In the genomic region with DNA sequence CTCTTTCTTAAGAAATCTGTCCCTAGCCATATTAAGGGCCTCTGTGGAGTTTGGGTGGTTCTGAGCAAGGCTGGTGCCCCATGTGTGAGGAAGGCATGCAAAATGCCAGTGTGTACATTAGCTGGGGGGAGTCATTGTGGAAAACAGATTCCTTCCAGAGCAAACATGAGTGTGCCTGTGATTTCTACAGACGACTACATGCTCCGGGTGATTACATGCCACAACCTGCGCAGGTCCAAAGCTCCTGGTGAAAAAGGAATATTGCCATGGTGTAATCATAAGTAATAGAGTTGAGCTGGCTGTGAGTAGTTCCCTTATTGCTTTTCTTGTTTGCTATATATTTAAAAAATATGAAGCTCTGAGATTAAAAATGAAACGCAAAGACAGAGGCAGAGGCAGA, we compare ENCODE assay signal across 27 cellular contexts.
"Had no signal": no experiment of that assay in that cellular context is flagged by ENCODE, and none has a peak within 500 bp of the region (broad histone marks: within the 10 kb centered on the region; RNA-seq: fewer than 3 reads in every experiment).

No MANE protein-coding gene starts in this region.

- H3K4me3 ChIP-seq: SK-N-MC had no signal

- DNase-seq: activated CD4-positive, alpha-beta memory T cell treated with anti-CD3 and anti-CD28 coated beads for 36 hours; activated CD4-positive, alpha-beta T cell treated with anti-CD3 and anti-CD28 coated beads, Interleukin-2, amount 10 ng/mL, durations not matched to agents 7 days and 5 days; activated CD4-positive, CD25-positive, alpha-beta regulatory T cell; activated CD8-positive, alpha-beta memory T cell treated with anti-CD3 and anti-CD28 coated beads for 24 hours; activated gamma-delta T cell; activated naive CD4-positive, alpha-beta T cell treated with anti-CD3 and anti-CD28 coated beads for 36 hours; activated T-cell treated with anti-CD3 and anti-CD28 coated beads, Interleukin-2, amount 50 U/mL, for 48 hours; anterior cingulate cortex; central memory CD4-positive, alpha-beta T cell; Kasumi-1; KBM-7; NCI-H1930; NCI-H2171; NCI-H446; NCI-H524 treated with DMSO at 0.1 percent for 48 hours; NCI-H774; NK-92 treated with Interleukin-12 subunit alpha and Interleukin-12 subunit beta, amount 100 ng/mL, for 24 hours; OCI-M1; RPMI8226; T-cell; T-helper 2 cell; T1000 had no signal

- H3K27ac ChIP-seq: SK-N-MC, VCaP had no signal

- ATAC-seq: activated T-helper 17 cell treated with anti-CD3 and anti-CD28 coated beads, Interleukin-2, amount 50 U/mL, for 72 hours; Panc1; Right ventricle myocardium inferior; T-cell had no signal
